Comparison of ENCODE assay signal across 1 cellular context in the genomic region with DNA sequence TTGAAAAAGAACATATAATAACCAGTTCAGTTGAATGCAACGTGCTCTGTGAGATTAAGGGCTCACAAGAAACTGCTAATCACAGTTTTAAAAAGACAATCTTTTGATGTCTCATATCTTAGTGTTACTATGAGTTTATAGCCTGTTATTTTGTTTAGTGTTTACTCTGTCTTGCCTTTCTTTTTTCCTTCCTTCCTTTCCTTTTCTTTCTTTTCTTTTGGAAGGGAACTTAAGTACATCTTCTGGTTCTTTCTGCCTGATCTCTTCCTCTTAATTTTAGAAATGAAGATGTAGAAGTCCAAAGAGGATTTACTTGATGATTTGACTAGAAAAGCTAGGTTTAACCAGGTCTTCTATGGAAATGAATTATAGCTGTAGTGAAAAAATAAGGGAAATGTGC.
A peak's percentile ranks its signal among the peaks of the same experiment; 100 is the strongest.
TF ChIP-seq lines count a peak whose summit lies in the region.

No MANE protein-coding gene starts in this region.

TF ChIP-seq in HEK293, 187 proteins besides CTCF, POLR2A, EP300 and RAD21 (continued from another document):
- TF ChIP-seq ZNF341 (tag by site-specific recombination; IDR thresholded peaks at IDR 0.05; ENCODE audit: low read depth) (no peak), ZBTB44 (tag by site-specific recombination; IDR thresholded peaks at IDR 0.05) (no peak), PRDM1 (tag by site-specific recombination; IDR thresholded peaks at IDR 0.05) (peak; percentile 50; the same call in 1 of the 2 replicates), ZNF169 (tag by site-specific recombination; IDR thresholded peaks at IDR 0.05) (no peak), ZNF302 (tag by site-specific recombination; IDR thresholded peaks at IDR 0.05; ENCODE audit: low read depth) (no peak), ZNF48 (tag by site-specific recombination; IDR thresholded peaks at IDR 0.05) (no peak), ZNF558 (tag by site-specific recombination; IDR thresholded peaks at IDR 0.05) (no peak), HOXA7 (CRISPR knock-in tag; IDR thresholded peaks at IDR 0.05; ENCODE audit: borderline replicate concordance) (no peak), ZNF785 (tag by site-specific recombination; IDR thresholded peaks at IDR 0.05) (no peak), ZNF530 (tag by site-specific recombination; IDR thresholded peaks at IDR 0.05; ENCODE audit: low read depth) (no peak), ZBTB48 (tag by site-specific recombination; IDR thresholded peaks at IDR 0.05) (no peak), OVOL3 (tag by site-specific recombination; IDR thresholded peaks at IDR 0.05) (no peak), ZNF350 (tag by site-specific recombination; IDR thresholded peaks at IDR 0.05) (no peak)
- TF ChIP-seq, protein P1, sequence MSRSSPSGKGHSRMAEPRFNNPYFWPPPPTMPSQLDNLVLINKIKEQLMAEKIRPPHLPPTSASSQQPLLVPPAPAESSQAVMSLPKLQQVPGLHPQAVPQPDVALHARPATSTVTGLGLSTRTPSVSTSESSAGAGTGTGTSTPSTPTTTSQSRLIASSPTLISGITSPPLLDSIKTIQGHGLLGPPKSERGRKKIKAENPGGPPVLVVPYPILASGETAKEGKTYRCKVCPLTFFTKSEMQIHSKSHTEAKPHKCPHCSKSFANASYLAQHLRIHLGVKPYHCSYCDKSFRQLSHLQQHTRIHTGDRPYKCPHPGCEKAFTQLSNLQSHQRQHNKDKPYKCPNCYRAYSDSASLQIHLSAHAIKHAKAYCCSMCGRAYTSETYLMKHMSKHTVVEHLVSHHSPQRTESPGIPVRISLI (tag by site-specific recombination; IDR thresholded peaks at IDR 0.05) = no peak
- TF ChIP-seq, protein P2, sequence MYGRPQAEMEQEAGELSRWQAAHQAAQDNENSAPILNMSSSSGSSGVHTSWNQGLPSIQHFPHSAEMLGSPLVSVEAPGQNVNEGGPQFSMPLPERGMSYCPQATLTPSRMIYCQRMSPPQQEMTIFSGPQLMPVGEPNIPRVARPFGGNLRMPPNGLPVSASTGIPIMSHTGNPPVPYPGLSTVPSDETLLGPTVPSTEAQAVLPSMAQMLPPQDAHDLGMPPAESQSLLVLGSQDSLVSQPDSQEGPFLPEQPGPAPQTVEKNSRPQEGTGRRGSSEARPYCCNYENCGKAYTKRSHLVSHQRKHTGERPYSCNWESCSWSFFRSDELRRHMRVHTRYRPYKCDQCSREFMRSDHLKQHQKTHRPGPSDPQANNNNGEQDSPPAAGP (tag by site-specific recombination; IDR thresholded peaks at IDR 0.05) = no peak
- TF ChIP-seq, protein P3, sequence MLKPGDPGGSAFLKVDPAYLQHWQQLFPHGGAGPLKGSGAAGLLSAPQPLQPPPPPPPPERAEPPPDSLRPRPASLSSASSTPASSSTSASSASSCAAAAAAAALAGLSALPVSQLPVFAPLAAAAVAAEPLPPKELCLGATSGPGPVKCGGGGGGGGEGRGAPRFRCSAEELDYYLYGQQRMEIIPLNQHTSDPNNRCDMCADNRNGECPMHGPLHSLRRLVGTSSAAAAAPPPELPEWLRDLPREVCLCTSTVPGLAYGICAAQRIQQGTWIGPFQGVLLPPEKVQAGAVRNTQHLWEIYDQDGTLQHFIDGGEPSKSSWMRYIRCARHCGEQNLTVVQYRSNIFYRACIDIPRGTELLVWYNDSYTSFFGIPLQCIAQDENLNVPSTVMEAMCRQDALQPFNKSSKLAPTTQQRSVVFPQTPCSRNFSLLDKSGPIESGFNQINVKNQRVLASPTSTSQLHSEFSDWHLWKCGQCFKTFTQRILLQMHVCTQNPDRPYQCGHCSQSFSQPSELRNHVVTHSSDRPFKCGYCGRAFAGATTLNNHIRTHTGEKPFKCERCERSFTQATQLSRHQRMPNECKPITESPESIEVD (tag by site-specific recombination; IDR thresholded peaks at IDR 0.05) = no peak; the same call in 1 of the 2 replicates
- TF ChIP-seq, protein P4, sequence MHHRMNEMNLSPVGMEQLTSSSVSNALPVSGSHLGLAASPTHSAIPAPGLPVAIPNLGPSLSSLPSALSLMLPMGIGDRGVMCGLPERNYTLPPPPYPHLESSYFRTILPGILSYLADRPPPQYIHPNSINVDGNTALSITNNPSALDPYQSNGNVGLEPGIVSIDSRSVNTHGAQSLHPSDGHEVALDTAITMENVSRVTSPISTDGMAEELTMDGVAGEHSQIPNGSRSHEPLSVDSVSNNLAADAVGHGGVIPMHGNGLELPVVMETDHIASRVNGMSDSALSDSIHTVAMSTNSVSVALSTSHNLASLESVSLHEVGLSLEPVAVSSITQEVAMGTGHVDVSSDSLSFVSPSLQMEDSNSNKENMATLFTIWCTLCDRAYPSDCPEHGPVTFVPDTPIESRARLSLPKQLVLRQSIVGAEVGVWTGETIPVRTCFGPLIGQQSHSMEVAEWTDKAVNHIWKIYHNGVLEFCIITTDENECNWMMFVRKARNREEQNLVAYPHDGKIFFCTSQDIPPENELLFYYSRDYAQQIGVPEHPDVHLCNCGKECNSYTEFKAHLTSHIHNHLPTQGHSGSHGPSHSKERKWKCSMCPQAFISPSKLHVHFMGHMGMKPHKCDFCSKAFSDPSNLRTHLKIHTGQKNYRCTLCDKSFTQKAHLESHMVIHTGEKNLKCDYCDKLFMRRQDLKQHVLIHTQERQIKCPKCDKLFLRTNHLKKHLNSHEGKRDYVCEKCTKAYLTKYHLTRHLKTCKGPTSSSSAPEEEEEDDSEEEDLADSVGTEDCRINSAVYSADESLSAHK (tag by site-specific recombination; IDR thresholded peaks at IDR 0.05) = peak; percentile 80
